ENCODE assay signal across 8 cellular contexts in the genomic region with DNA sequence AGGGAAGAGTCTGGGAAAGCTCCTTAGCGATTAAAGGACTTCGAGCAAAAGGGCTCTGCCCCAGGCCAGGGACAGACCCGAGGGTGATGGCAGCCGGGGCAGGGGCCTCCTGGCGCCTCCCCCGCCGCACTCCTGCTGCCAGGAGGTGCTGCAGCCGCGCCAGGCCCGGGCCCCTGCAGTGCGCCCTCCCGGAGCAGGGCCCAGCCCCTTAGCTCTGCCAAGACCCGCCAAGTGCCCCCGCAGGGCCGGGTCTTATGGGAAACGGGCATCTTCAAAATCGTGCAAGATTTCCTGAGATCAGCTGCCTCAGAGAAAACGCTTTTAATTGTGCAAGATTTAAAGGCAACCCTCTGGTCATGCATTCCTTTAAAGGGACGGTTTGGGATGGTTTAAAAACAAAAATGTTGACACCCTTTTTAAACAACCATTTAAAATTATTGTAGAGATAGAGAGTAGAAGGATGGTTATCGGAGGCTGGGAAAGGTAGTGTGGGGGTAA.
DNase-seq lines count a peak whose midpoint lies in the region; ATAC-seq and TF ChIP-seq lines count a peak whose summit lies in the region.

No MANE protein-coding gene starts in this region.

- no peaks in the 10 kb centered on the region for H4K20me1 ChIP-seq in OCI-LY1 (ENCODE audit: insufficient read depth, low read length)

- no peak for TF ChIP-seq POLR2A in erythroblast (IDR thresholded peaks at IDR 0.05; ENCODE audit: low read length)

- TF ChIP-seq CTCF in OCI-LY1 (IDR thresholded peaks at IDR 0.05; ENCODE audit: low read length), result no peak

- H3K9ac ChIP-seq in OCI-LY1 (ENCODE audit: low read length) (peak overlapping the region; percentile 74), mucosa of stomach (ENCODE audit: low read length) (peak overlapping the region; percentile 91)

- H3K27me3 Mint-ChIP-seq in effector memory CD8-positive, alpha-beta T cell, result peaks cover 0 to 16% of the 10 kb centered on the region in 2 donors

- H3K4me2 ChIP-seq in OCI-LY1 (ENCODE audit: low read length), result peak overlapping the region; percentile 83

- DNase-seq in NCI-H748 (lab: John Stamatoyannopoulos, UW; ENCODE audit: unreplicated experiment) (peak; percentile 55), NCI-H748 treated with DMSO at 0.1 percent for 48 hours (lab: John Stamatoyannopoulos, UW) (no peak), head of caudate nucleus (no peak), erythroblast (lab: John Stamatoyannopoulos, UW) (no peak)
- DNase-seq in effector memory CD8-positive, alpha-beta T cell, result peak in 1 of 3 experiments; percentile 20

- H3K9me3 ChIP-seq in OCI-LY1 (ENCODE audit: low read length) (no peaks in the 10 kb centered on the region), mucosa of stomach (ENCODE audit: control insufficient read depth, low read length) (no peaks in the 10 kb centered on the region)

- H3K4me3 Mint-ChIP-seq in effector memory CD8-positive, alpha-beta T cell, result peak overlapping the region; percentile 86 to 92

- no peaks in the 10 kb centered on the region for H3K36me3 ChIP-seq in OCI-LY1 (ENCODE audit: insufficient read depth, low read length)
- no peaks in the 10 kb centered on the region for H3K36me3 ChIP-seq in mucosa of stomach (ENCODE audit: control insufficient read depth, insufficient read depth, low read length)

- intact Hi-C loops in head of caudate nucleus (cut with DNase I), result loop anchor here (5.0 kb wide), 3 partner anchors 50 to 115 kb away; a partner anchor contains a TSS

- H3K79me2 ChIP-seq in OCI-LY1 (ENCODE audit: insufficient read depth, low read length), result no peaks in the 10 kb centered on the region

- H3K27me3 ChIP-seq in OCI-LY1 (ENCODE audit: insufficient read depth, low read length), result no peaks in the 10 kb centered on the region; the same call in 1 of the 2 replicates
- H3K27me3 ChIP-seq in mucosa of stomach (ENCODE audit: control insufficient read depth, insufficient read depth, low read length), result no peaks in the 10 kb centered on the region

- H3K4me1 ChIP-seq in OCI-LY1 (ENCODE audit: insufficient read depth, low read length, severe bottlenecking), result peaks cover 13% of the 10 kb centered on the region
- peaks cover 23% of the 10 kb centered on the region for H3K4me1 ChIP-seq in mucosa of stomach (ENCODE audit: control insufficient read depth, insufficient read depth, low read length)

- no peaks in the 10 kb centered on the region for H3F3A ChIP-seq in OCI-LY1 (ENCODE audit: insufficient read depth, low read length)

- peaks cover 15 to 20% of the 10 kb centered on the region in 2 donors for H3K4me1 Mint-ChIP-seq in effector memory CD8-positive, alpha-beta T cell (ENCODE audit: low read depth in 2 of 2)

- H3K4me3 ChIP-seq in OCI-LY1 (ENCODE audit: low read depth, low read length, poor library complexity, severe bottlenecking) (peak overlapping the region; percentile 66), mucosa of stomach (ENCODE audit: low read length) (peak overlapping the region; percentile 76)

- no peaks in the 10 kb centered on the region for H3K9me3 Mint-ChIP-seq in effector memory CD8-positive, alpha-beta T cell

- H3K27ac ChIP-seq in OCI-LY1 (ENCODE audit: low read depth, low read length, poor library complexity, severe bottlenecking), result no peak overlapping the region

- H3K27ac Mint-ChIP-seq in effector memory CD8-positive, alpha-beta T cell, result peak overlapping the region; percentile 90 to 93

- peaks cover 20% of the 10 kb centered on the region for H3K36me3 Mint-ChIP-seq in effector memory CD8-positive, alpha-beta T cell (ENCODE audit: insufficient read depth)

- ATAC-seq in HG02588 (IDR thresholded peaks at IDR 0.05; ENCODE audit: unreplicated experiment), result peak; percentile 38
- ATAC-seq in effector memory CD8-positive, alpha-beta T cell (replicated peaks), result peak; percentile 31

- no peaks in the 10 kb centered on the region for H3K9me2 ChIP-seq in OCI-LY1 (ENCODE audit: low read depth, low read length)

- peak overlapping the region; percentile 24 for H2AFZ ChIP-seq in OCI-LY1 (ENCODE audit: low read length)
